ENCODE assay signal across 9 cellular contexts in genomic region chr2:192286093-192286701, GRCh38.
DNase-seq lines count a peak whose midpoint lies in the region; ATAC-seq, FAIRE-seq and TF ChIP-seq lines count a peak whose summit lies in the region.
"Had no signal": no experiment of that assay in that cellular context is flagged by ENCODE, and none has a peak within 500 bp of the region (broad histone marks: within the 10 kb centered on the region; RNA-seq: fewer than 3 reads in every experiment).

No MANE protein-coding gene starts in this region.

- no peak overlapping the region for H3K4me3 Mint-ChIP-seq in GM23338
- H3K4me3 Mint-ChIP-seq in naive thymus-derived CD8-positive, alpha-beta T cell: no peak overlapping the region
- H3K4me3 Mint-ChIP-seq: dendritic cell treated with granulocyte-macrophage colony-stimulating factor and Interleukin-4, amounts not matched to agents 40 ng/mL and 50 ng/mL, for 4 days had no signal

- H2AFZ ChIP-seq in GM23338 (no peak overlapping the region), PC-9 (no peak overlapping the region)

- H4K20me1 ChIP-seq in GM23338 (replicated peaks; ENCODE audit: insufficient read depth): no peaks in the 10 kb centered on the region
- H4K20me1 ChIP-seq in PC-9 (ENCODE audit: insufficient read depth): no peaks in the 10 kb centered on the region

- no peak overlapping the region for H3K4me3 ChIP-seq in GM23338
- H3K4me3 ChIP-seq in PC-9: no peak overlapping the region
- H3K4me3 ChIP-seq in ascending aorta: no peak overlapping the region
- no peak overlapping the region for H3K4me3 ChIP-seq in kidney (ENCODE audit: low read length in 2 of 2)

- no peak overlapping the region for H3K27ac ChIP-seq in GM23338 (ENCODE audit: low read depth)
- H3K27ac ChIP-seq in PC-9: no peak overlapping the region
- H3K27ac ChIP-seq in ascending aorta: no peak overlapping the region
- no peak overlapping the region for H3K27ac ChIP-seq in kidney (ENCODE audit: low read depth in 2 of 2, low read length in 2 of 2)

- BruUV-seq in PC-9 (replicated peaks; lab: Mats Ljungman, UMichigan): no TSS peak

- ATAC-seq in GM23338: no peak
- ATAC-seq in naive thymus-derived CD8-positive, alpha-beta T cell: no peak

- H3K79me2 ChIP-seq in GM23338 (replicated peaks; ENCODE audit: insufficient read depth) (no peaks in the 10 kb centered on the region), PC-9 (ENCODE audit: low read depth) (no peaks in the 10 kb centered on the region)

- H3F3A ChIP-seq in GM23338 (replicated peaks; ENCODE audit: low read depth): no peaks in the 10 kb centered on the region
- no peaks in the 10 kb centered on the region for H3F3A ChIP-seq in PC-9 (ENCODE audit: insufficient read depth, low read depth)

- DNase-seq in AG08396 (ENCODE audit: low spot score) (peak; percentile 25), GM23338 (ENCODE audit: low spot score) (peak; percentile 46), PC-9 (no peak), foreskin melanocyte (peak; percentile 17), ascending aorta (ENCODE audit: low spot score in 2 of 2) (no peak), kidney (no peak), iPS-NIHi11 (ENCODE audit: low spot score) (no peak)
- no peak for DNase-seq in naive thymus-derived CD8-positive, alpha-beta T cell

- peaks cover 2% of the 10 kb centered on the region for H3K27me3 Mint-ChIP-seq in GM23338 (ENCODE audit: insufficient read depth, low read depth, poor library complexity)
- H3K27me3 Mint-ChIP-seq in naive thymus-derived CD8-positive, alpha-beta T cell: peaks cover 0 to 7% (median 0%) of the 10 kb centered on the region in 5 donors
- H3K27me3 Mint-ChIP-seq: dendritic cell treated with granulocyte-macrophage colony-stimulating factor and Interleukin-4, amounts not matched to agents 40 ng/mL and 50 ng/mL, for 4 days had no signal

- CTCF ChIA-PET in PC-9 (lab: Charles Lee): no interaction called here

- no peak overlapping the region for H3K27ac Mint-ChIP-seq in GM23338
- H3K27ac Mint-ChIP-seq in naive thymus-derived CD8-positive, alpha-beta T cell: no peak overlapping the region
- H3K27ac Mint-ChIP-seq: dendritic cell treated with granulocyte-macrophage colony-stimulating factor and Interleukin-4, amounts not matched to agents 40 ng/mL and 50 ng/mL, for 4 days had no signal

- H3K4me2 ChIP-seq in GM23338 (no peak overlapping the region), PC-9 (no peak overlapping the region)

- peak; percentile 63 to 74 for TF ChIP-seq CTCF in GM23338 (conservative IDR thresholded peaks at IDR 0.05; ENCODE audit: low read depth in 2 of 2)
- TF ChIP-seq CTCF in PC-9 (conservative IDR thresholded peaks at IDR 0.05): peak; percentile 55
- no peak for TF ChIP-seq CTCF in ascending aorta (IDR thresholded peaks at IDR 0.05)
- no peak for TF ChIP-seq CTCF in kidney (IDR thresholded peaks at IDR 0.05; ENCODE audit: borderline replicate concordance, extremely low read depth, insufficient read depth)

- H3K4me1 Mint-ChIP-seq in GM23338: no peaks in the 10 kb centered on the region
- H3K4me1 Mint-ChIP-seq in naive thymus-derived CD8-positive, alpha-beta T cell: no peaks in the 10 kb centered on the region

- intact Hi-C loops in PC-9 (cut with micrococcal nuclease; ENCODE audit: unreplicated experiment): loop anchor here (5.0 kb wide), 1 partner anchor 474 kb away; no protein-coding TSS in a partner anchor
- intact Hi-C loops in ascending aorta (cut with DNase I): no loop called here
- intact Hi-C loops in kidney (cut with DNase I): no loop called here

- no peaks in the 10 kb centered on the region for H3K9me2 ChIP-seq in GM23338 (ENCODE audit: insufficient read depth)
- no peaks in the 10 kb centered on the region for H3K9me2 ChIP-seq in PC-9 (ENCODE audit: insufficient read depth)

- H3K4me1 ChIP-seq in GM23338 (ENCODE audit: insufficient read depth) (no peaks in the 10 kb centered on the region), PC-9 (replicated peaks; ENCODE audit: insufficient read depth) (no peaks in the 10 kb centered on the region), ascending aorta (no peaks in the 10 kb centered on the region), kidney (ENCODE audit: control insufficient read depth in 1 of 2, insufficient read depth in 1 of 2, low read depth in 1 of 2, low read length in 2 of 2) (no peaks in the 10 kb centered on the region)

- H3K9me3 Mint-ChIP-seq in GM23338: no peaks in the 10 kb centered on the region
- H3K9me3 Mint-ChIP-seq in naive thymus-derived CD8-positive, alpha-beta T cell: no peaks in the 10 kb centered on the region
- H3K9me3 Mint-ChIP-seq: dendritic cell treated with granulocyte-macrophage colony-stimulating factor and Interleukin-4, amounts not matched to agents 40 ng/mL and 50 ng/mL, for 4 days had no signal

- no peaks in the 10 kb centered on the region for H3K36me3 ChIP-seq in GM23338 (ENCODE audit: insufficient read depth)
- no peaks in the 10 kb centered on the region for H3K36me3 ChIP-seq in PC-9 (ENCODE audit: low read depth)
- no peaks in the 10 kb centered on the region for H3K36me3 ChIP-seq in ascending aorta
- H3K36me3 ChIP-seq in kidney (ENCODE audit: control insufficient read depth in 1 of 2, insufficient read depth in 2 of 2, low read length in 2 of 2): no peaks in the 10 kb centered on the region

- no peaks in the 10 kb centered on the region for H3K36me3 Mint-ChIP-seq in GM23338 (ENCODE audit: low read depth)
- H3K36me3 Mint-ChIP-seq in naive thymus-derived CD8-positive, alpha-beta T cell: no peaks in the 10 kb centered on the region

- H3K9me3 ChIP-seq in PC-9 (ENCODE audit: insufficient read depth, low read depth) (no peaks in the 10 kb centered on the region), ascending aorta (no peaks in the 10 kb centered on the region), kidney (ENCODE audit: control insufficient read depth in 1 of 2, low read length in 2 of 2) (no peaks in the 10 kb centered on the region)

- H3K9ac ChIP-seq in kidney (ENCODE audit: low read length in 2 of 2): no peak overlapping the region

- H3K27me3 ChIP-seq in GM23338 (ENCODE audit: insufficient read depth): no peaks in the 10 kb centered on the region
- no peaks in the 10 kb centered on the region for H3K27me3 ChIP-seq in PC-9 (ENCODE audit: insufficient read depth, low read depth)
- H3K27me3 ChIP-seq in ascending aorta: no peaks in the 10 kb centered on the region

- FAIRE-seq in kidney (lab: Jason Lieb, UNC): no peak

- POLR2A ChIA-PET in PC-9 (lab: Charles Lee; ENCODE audit: unreplicated experiment): interaction anchor here (0.6 kb wide), 2 partner anchors 452 to 1897 kb away, joined by 3 to 12 read pairs; no protein-coding TSS in a partner anchor
- POLR2A ChIA-PET in naive thymus-derived CD8-positive, alpha-beta T cell (lab: Charles Lee): no interaction called here

TF ChIP-seq in GM23338, 12 proteins besides CTCF, POLR2A, EP300 and RAD21 (continues in another document):
- TF ChIP-seq ZNF331 (CRISPR knock-in tag; IDR thresholded peaks at IDR 0.05; ENCODE audit: low read depth) (no peak), ZNF114 (CRISPR knock-in tag; IDR thresholded peaks at IDR 0.05) (no peak), NANOG (IDR thresholded peaks at IDR 0.05; ENCODE audit: borderline replicate concordance) (no peak), STAT1 (IDR thresholded peaks at IDR 0.05; ENCODE audit: unreplicated experiment) (no peak), CREB1 (CRISPR knock-in tag; IDR thresholded peaks at IDR 0.05; ENCODE audit: low read depth) (no peak), EZH2 (IDR thresholded peaks at IDR 0.05; ENCODE audit: low read depth, unreplicated experiment) (no peak), POLR2AphosphoS5 (IDR thresholded peaks at IDR 0.05; ENCODE audit: low read depth) (no peak), JUNB (IDR thresholded peaks at IDR 0.05; ENCODE audit: unreplicated experiment) (no peak)
- TF ChIP-seq, protein P1, sequence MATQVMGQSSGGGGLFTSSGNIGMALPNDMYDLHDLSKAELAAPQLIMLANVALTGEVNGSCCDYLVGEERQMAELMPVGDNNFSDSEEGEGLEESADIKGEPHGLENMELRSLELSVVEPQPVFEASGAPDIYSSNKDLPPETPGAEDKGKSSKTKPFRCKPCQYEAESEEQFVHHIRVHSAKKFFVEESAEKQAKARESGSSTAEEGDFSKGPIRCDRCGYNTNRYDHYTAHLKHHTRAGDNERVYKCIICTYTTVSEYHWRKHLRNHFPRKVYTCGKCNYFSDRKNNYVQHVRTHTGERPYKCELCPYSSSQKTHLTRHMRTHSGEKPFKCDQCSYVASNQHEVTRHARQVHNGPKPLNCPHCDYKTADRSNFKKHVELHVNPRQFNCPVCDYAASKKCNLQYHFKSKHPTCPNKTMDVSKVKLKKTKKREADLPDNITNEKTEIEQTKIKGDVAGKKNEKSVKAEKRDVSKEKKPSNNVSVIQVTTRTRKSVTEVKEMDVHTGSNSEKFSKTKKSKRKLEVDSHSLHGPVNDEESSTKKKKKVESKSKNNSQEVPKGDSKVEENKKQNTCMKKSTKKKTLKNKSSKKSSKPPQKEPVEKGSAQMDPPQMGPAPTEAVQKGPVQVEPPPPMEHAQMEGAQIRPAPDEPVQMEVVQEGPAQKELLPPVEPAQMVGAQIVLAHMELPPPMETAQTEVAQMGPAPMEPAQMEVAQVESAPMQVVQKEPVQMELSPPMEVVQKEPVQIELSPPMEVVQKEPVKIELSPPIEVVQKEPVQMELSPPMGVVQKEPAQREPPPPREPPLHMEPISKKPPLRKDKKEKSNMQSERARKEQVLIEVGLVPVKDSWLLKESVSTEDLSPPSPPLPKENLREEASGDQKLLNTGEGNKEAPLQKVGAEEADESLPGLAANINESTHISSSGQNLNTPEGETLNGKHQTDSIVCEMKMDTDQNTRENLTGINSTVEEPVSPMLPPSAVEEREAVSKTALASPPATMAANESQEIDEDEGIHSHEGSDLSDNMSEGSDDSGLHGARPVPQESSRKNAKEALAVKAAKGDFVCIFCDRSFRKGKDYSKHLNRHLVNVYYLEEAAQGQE (IDR thresholded peaks at IDR 0.05; ENCODE audit: unreplicated experiment): no peak

Comparison
In these comparisons a context has a peak if more than half of its experiments do, and no peak if none do; other contexts are left out.
1. DNase-seq: peak in AG08396 (single experiment), GM23338 (single experiment) and foreskin melanocyte (single experiment); none in PC-9 (0 of 2), ascending aorta (0 of 2), kidney (single experiment), iPS-NIHi11 (single experiment) and naive thymus-derived CD8-positive, alpha-beta T cell (0 of 10).
2. CTCF ChIP-seq: peak in GM23338 (2 of 2) and PC-9 (single experiment); none in ascending aorta (0 of 3) and kidney (single experiment).